ENCODE assay signal across 1 cellular context in the genomic region with DNA sequence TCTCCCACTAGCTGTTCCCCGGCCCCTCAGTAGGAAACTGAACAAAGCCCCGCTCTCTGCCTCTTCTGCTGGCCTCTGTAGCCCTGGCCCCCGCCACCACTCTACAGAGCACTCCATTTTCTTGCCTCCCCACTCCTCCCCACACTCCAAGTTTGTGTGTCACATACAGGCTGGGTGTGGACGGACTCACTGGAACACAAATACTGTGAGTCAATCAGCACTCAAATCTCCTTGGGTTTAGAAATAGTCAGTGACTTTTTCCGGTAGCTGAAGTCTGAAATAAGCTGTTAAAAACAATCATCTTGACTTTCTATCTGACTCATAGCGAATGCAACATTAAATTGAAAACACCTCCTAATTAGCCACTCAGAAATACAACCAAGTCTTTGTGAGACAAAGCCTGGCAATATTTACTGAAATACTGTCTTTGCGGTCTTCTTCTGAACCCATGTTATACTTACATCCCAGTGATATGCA.
A peak's percentile ranks its signal among the peaks of the same experiment; 100 is the strongest.
TF ChIP-seq lines count a peak whose summit lies in the region.

No MANE protein-coding gene starts in this region.

TF ChIP-seq in GM12878, 131 proteins besides CTCF, POLR2A, EP300 and RAD21 (continued from another document and continues in another):
- TF ChIP-seq, protein P1, sequence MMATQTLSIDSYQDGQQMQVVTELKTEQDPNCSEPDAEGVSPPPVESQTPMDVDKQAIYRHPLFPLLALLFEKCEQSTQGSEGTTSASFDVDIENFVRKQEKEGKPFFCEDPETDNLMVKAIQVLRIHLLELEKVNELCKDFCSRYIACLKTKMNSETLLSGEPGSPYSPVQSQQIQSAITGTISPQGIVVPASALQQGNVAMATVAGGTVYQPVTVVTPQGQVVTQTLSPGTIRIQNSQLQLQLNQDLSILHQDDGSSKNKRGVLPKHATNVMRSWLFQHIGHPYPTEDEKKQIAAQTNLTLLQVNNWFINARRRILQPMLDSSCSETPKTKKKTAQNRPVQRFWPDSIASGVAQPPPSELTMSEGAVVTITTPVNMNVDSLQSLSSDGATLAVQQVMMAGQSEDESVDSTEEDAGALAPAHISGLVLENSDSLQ (IDR thresholded peaks at IDR 0.05): peak; percentile 81
- TF ChIP-seq JUNB (IDR thresholded peaks at IDR 0.05): peak; percentile 85
- TF ChIP-seq KLF5 (IDR thresholded peaks at IDR 0.05; ENCODE audit: partially characterized antibody): no peak
- TF ChIP-seq SP1 (IDR thresholded peaks at IDR 0.05; ENCODE audit: low read depth, low read length): no peak
- no peak for TF ChIP-seq BRCA1 (IDR thresholded peaks at IDR 0.05; ENCODE audit: low read depth, low read length)
- no peak for TF ChIP-seq HDGF (IDR thresholded peaks at IDR 0.05)
- TF ChIP-seq RELA (IDR thresholded peaks at IDR 0.05; ENCODE audit: borderline replicate concordance, partially characterized antibody): no peak
- TF ChIP-seq ZNF207 (IDR thresholded peaks at IDR 0.05; ENCODE audit: borderline replicate concordance): no peak
- TF ChIP-seq CHD1 (IDR thresholded peaks at IDR 0.05; ENCODE audit: low read depth, low read length): no peak
- TF ChIP-seq, protein P2, sequence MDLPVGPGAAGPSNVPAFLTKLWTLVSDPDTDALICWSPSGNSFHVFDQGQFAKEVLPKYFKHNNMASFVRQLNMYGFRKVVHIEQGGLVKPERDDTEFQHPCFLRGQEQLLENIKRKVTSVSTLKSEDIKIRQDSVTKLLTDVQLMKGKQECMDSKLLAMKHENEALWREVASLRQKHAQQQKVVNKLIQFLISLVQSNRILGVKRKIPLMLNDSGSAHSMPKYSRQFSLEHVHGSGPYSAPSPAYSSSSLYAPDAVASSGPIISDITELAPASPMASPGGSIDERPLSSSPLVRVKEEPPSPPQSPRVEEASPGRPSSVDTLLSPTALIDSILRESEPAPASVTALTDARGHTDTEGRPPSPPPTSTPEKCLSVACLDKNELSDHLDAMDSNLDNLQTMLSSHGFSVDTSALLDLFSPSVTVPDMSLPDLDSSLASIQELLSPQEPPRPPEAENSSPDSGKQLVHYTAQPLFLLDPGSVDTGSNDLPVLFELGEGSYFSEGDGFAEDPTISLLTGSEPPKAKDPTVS (IDR thresholded peaks at IDR 0.05; ENCODE audit: low read depth, low read length): no peak
- TF ChIP-seq GATAD2B (conservative IDR thresholded peaks at IDR 0.05; ENCODE audit: low read depth): 0 out of 2 replicates have a peak, but pooled peaks have one; percentile 36
- TF ChIP-seq TARDBP (IDR thresholded peaks at IDR 0.05; ENCODE audit: borderline replicate concordance): no peak
- TF ChIP-seq CREM (IDR thresholded peaks at IDR 0.05; ENCODE audit: low read depth): 0 out of 2 replicates have a peak, but pooled peaks have one; percentile 18
- no peak for TF ChIP-seq SREBF2 (IDR thresholded peaks at IDR 0.05; ENCODE audit: low read length)
- no peak for TF ChIP-seq ZBED1 (IDR thresholded peaks at IDR 0.05; ENCODE audit: borderline replicate concordance)
- no peak for TF ChIP-seq SUZ12 (IDR thresholded peaks at IDR 0.05; ENCODE audit: unreplicated experiment)
- peak; percentile 78 for TF ChIP-seq JUND (IDR thresholded peaks at IDR 0.05; ENCODE audit: low read depth, low read length)
- no peak for TF ChIP-seq LARP7 (IDR thresholded peaks at IDR 0.05)
- TF ChIP-seq, protein P3, sequence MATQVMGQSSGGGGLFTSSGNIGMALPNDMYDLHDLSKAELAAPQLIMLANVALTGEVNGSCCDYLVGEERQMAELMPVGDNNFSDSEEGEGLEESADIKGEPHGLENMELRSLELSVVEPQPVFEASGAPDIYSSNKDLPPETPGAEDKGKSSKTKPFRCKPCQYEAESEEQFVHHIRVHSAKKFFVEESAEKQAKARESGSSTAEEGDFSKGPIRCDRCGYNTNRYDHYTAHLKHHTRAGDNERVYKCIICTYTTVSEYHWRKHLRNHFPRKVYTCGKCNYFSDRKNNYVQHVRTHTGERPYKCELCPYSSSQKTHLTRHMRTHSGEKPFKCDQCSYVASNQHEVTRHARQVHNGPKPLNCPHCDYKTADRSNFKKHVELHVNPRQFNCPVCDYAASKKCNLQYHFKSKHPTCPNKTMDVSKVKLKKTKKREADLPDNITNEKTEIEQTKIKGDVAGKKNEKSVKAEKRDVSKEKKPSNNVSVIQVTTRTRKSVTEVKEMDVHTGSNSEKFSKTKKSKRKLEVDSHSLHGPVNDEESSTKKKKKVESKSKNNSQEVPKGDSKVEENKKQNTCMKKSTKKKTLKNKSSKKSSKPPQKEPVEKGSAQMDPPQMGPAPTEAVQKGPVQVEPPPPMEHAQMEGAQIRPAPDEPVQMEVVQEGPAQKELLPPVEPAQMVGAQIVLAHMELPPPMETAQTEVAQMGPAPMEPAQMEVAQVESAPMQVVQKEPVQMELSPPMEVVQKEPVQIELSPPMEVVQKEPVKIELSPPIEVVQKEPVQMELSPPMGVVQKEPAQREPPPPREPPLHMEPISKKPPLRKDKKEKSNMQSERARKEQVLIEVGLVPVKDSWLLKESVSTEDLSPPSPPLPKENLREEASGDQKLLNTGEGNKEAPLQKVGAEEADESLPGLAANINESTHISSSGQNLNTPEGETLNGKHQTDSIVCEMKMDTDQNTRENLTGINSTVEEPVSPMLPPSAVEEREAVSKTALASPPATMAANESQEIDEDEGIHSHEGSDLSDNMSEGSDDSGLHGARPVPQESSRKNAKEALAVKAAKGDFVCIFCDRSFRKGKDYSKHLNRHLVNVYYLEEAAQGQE (IDR thresholded peaks at IDR 0.05; ENCODE audit: low read depth, low read length): no peak
- no peak for TF ChIP-seq TCF12 (IDR thresholded peaks at IDR 0.05; ENCODE audit: low read depth, low read length)
- no peak for TF ChIP-seq SMAD5 (IDR thresholded peaks at IDR 0.05; ENCODE audit: low read depth)
- no peak for TF ChIP-seq KAT2A (conservative IDR thresholded peaks at IDR 0.05; ENCODE audit: control insufficient read depth, low read depth, low read length)
- no peak for TF ChIP-seq RFX5 (IDR thresholded peaks at IDR 0.05; ENCODE audit: low read depth, low read length)
- TF ChIP-seq NRF1 (conservative IDR thresholded peaks at IDR 0.05; ENCODE audit: low read depth, low read length): no peak
- TF ChIP-seq, protein P4, sequence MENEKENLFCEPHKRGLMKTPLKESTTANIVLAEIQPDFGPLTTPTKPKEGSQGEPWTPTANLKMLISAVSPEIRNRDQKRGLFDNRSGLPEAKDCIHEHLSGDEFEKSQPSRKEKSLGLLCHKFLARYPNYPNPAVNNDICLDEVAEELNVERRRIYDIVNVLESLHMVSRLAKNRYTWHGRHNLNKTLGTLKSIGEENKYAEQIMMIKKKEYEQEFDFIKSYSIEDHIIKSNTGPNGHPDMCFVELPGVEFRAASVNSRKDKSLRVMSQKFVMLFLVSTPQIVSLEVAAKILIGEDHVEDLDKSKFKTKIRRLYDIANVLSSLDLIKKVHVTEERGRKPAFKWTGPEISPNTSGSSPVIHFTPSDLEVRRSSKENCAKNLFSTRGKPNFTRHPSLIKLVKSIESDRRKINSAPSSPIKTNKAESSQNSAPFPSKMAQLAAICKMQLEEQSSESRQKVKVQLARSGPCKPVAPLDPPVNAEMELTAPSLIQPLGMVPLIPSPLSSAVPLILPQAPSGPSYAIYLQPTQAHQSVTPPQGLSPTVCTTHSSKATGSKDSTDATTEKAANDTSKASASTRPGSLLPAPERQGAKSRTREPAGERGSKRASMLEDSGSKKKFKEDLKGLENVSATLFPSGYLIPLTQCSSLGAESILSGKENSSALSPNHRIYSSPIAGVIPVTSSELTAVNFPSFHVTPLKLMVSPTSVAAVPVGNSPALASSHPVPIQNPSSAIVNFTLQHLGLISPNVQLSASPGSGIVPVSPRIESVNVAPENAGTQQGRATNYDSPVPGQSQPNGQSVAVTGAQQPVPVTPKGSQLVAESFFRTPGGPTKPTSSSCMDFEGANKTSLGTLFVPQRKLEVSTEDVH (IDR thresholded peaks at IDR 0.05; ENCODE audit: low read depth, partially characterized antibody): no peak
- TF ChIP-seq KDM1A (IDR thresholded peaks at IDR 0.05; ENCODE audit: borderline replicate concordance): no peak
- 0 out of 2 replicates have a peak, but pooled peaks have one; percentile 27 for TF ChIP-seq NBN (IDR thresholded peaks at IDR 0.05)
- TF ChIP-seq MYC (IDR thresholded peaks at IDR 0.05; ENCODE audit: insufficient read depth, insufficient read length, insufficient replicate concordance, low read length, severe bottlenecking): no peak
- TF ChIP-seq MEF2A (IDR thresholded peaks at IDR 0.05; ENCODE audit: insufficient read depth, low read depth, low read length): no peak
- TF ChIP-seq ATF7 (IDR thresholded peaks at IDR 0.05; ENCODE audit: low read depth): peak; percentile 71
- peak; percentile 72; the same call in 1 of the 2 replicates for TF ChIP-seq ZNF217 (IDR thresholded peaks at IDR 0.05)
- TF ChIP-seq ZNF274 (IDR thresholded peaks at IDR 0.05; ENCODE audit: insufficient read depth, insufficient read length): no peak
- TF ChIP-seq, protein P5, sequence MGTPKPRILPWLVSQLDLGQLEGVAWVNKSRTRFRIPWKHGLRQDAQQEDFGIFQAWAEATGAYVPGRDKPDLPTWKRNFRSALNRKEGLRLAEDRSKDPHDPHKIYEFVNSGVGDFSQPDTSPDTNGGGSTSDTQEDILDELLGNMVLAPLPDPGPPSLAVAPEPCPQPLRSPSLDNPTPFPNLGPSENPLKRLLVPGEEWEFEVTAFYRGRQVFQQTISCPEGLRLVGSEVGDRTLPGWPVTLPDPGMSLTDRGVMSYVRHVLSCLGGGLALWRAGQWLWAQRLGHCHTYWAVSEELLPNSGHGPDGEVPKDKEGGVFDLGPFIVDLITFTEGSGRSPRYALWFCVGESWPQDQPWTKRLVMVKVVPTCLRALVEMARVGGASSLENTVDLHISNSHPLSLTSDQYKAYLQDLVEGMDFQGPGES (IDR thresholded peaks at IDR 0.05): no peak
- TF ChIP-seq FOS (IDR thresholded peaks at IDR 0.05; ENCODE audit: borderline replicate concordance, extremely low read depth, insufficient read length): no peak
- peak; percentile 28; the same call in 1 of the 2 replicates for TF ChIP-seq RUNX3 (IDR thresholded peaks at IDR 0.05; ENCODE audit: low read length)
- no peak for TF ChIP-seq ZNF622 (IDR thresholded peaks at IDR 0.05)
- TF ChIP-seq ESRRA (IDR thresholded peaks at IDR 0.05; ENCODE audit: low read length): no peak
- no peak for TF ChIP-seq SREBF1 (IDR thresholded peaks at IDR 0.05; ENCODE audit: low read length)
- no peak for TF ChIP-seq EGR1 (IDR thresholded peaks at IDR 0.05; ENCODE audit: borderline replicate concordance in 1 of 2, low read depth in 2 of 2, low read length in 2 of 2)
- TF ChIP-seq IKZF2 (IDR thresholded peaks at IDR 0.05): peak; percentile 54 to 57; a peak in 2 of 4 replicates
- no peak; the same call in 1 of the 2 replicates for TF ChIP-seq ZNF24 (IDR thresholded peaks at IDR 0.05)
- TF ChIP-seq NR2C1 (IDR thresholded peaks at IDR 0.05): no peak
- TF ChIP-seq, protein P6, sequence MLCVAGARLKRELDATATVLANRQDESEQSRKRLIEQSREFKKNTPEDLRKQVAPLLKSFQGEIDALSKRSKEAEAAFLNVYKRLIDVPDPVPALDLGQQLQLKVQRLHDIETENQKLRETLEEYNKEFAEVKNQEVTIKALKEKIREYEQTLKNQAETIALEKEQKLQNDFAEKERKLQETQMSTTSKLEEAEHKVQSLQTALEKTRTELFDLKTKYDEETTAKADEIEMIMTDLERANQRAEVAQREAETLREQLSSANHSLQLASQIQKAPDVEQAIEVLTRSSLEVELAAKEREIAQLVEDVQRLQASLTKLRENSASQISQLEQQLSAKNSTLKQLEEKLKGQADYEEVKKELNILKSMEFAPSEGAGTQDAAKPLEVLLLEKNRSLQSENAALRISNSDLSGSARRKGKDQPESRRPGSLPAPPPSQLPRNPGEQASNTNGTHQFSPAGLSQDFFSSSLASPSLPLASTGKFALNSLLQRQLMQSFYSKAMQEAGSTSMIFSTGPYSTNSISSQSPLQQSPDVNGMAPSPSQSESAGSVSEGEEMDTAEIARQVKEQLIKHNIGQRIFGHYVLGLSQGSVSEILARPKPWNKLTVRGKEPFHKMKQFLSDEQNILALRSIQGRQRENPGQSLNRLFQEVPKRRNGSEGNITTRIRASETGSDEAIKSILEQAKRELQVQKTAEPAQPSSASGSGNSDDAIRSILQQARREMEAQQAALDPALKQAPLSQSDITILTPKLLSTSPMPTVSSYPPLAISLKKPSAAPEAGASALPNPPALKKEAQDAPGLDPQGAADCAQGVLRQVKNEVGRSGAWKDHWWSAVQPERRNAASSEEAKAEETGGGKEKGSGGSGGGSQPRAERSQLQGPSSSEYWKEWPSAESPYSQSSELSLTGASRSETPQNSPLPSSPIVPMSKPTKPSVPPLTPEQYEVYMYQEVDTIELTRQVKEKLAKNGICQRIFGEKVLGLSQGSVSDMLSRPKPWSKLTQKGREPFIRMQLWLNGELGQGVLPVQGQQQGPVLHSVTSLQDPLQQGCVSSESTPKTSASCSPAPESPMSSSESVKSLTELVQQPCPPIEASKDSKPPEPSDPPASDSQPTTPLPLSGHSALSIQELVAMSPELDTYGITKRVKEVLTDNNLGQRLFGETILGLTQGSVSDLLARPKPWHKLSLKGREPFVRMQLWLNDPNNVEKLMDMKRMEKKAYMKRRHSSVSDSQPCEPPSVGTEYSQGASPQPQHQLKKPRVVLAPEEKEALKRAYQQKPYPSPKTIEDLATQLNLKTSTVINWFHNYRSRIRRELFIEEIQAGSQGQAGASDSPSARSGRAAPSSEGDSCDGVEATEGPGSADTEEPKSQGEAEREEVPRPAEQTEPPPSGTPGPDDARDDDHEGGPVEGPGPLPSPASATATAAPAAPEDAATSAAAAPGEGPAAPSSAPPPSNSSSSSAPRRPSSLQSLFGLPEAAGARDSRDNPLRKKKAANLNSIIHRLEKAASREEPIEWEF (IDR thresholded peaks at IDR 0.05; ENCODE audit: insufficient replicate concordance, low read depth, low read length): no peak
- TF ChIP-seq, protein P7, sequence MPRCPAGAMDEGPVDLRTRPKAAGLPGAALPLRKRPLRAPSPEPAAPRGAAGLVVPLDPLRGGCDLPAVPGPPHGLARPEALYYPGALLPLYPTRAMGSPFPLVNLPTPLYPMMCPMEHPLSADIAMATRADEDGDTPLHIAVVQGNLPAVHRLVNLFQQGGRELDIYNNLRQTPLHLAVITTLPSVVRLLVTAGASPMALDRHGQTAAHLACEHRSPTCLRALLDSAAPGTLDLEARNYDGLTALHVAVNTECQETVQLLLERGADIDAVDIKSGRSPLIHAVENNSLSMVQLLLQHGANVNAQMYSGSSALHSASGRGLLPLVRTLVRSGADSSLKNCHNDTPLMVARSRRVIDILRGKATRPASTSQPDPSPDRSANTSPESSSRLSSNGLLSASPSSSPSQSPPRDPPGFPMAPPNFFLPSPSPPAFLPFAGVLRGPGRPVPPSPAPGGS (IDR thresholded peaks at IDR 0.05; ENCODE audit: borderline replicate concordance, insufficient read depth, low read depth, low read length, poor library complexity, severe bottlenecking): no peak
- TF ChIP-seq HDAC2 (IDR thresholded peaks at IDR 0.05): no peak
- TF ChIP-seq SUPT20H (IDR thresholded peaks at IDR 0.05; ENCODE audit: borderline replicate concordance, control insufficient read depth, low read depth, low read length): no peak
